Comparison of ENCODE assay signal across 1 cellular context in genomic region chr14:102899516-102899900, GRCh38.
TF ChIP-seq lines count a peak whose summit lies in the region.

No MANE protein-coding gene starts in this region.

TF ChIP-seq in GM12878, 131 proteins besides CTCF, POLR2A, EP300 and RAD21:
- TF ChIP-seq, protein P1, sequence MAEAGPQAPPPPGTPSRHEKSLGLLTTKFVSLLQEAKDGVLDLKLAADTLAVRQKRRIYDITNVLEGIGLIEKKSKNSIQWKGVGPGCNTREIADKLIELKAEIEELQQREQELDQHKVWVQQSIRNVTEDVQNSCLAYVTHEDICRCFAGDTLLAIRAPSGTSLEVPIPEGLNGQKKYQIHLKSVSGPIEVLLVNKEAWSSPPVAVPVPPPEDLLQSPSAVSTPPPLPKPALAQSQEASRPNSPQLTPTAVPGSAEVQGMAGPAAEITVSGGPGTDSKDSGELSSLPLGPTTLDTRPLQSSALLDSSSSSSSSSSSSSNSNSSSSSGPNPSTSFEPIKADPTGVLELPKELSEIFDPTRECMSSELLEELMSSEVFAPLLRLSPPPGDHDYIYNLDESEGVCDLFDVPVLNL (IDR thresholded peaks at IDR 0.05; ENCODE audit: low read depth, low read length), result no peak
- no peak for TF ChIP-seq SIX5 (IDR thresholded peaks at IDR 0.05; ENCODE audit: low read depth, low read length, severe bottlenecking)
- no peak for TF ChIP-seq HDAC2 (IDR thresholded peaks at IDR 0.05)
- TF ChIP-seq, protein P2, sequence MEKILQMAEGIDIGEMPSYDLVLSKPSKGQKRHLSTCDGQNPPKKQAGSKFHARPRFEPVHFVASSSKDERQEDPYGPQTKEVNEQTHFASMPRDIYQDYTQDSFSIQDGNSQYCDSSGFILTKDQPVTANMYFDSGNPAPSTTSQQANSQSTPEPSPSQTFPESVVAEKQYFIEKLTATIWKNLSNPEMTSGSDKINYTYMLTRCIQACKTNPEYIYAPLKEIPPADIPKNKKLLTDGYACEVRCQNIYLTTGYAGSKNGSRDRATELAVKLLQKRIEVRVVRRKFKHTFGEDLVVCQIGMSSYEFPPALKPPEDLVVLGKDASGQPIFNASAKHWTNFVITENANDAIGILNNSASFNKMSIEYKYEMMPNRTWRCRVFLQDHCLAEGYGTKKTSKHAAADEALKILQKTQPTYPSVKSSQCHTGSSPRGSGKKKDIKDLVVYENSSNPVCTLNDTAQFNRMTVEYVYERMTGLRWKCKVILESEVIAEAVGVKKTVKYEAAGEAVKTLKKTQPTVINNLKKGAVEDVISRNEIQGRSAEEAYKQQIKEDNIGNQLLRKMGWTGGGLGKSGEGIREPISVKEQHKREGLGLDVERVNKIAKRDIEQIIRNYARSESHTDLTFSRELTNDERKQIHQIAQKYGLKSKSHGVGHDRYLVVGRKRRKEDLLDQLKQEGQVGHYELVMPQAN (conservative IDR thresholded peaks at IDR 0.05), result no peak
- TF ChIP-seq SUPT20H (IDR thresholded peaks at IDR 0.05; ENCODE audit: borderline replicate concordance, control insufficient read depth, low read depth, low read length), result no peak
- TF ChIP-seq ZNF687 (IDR thresholded peaks at IDR 0.05), result no peak
- TF ChIP-seq, protein P3, sequence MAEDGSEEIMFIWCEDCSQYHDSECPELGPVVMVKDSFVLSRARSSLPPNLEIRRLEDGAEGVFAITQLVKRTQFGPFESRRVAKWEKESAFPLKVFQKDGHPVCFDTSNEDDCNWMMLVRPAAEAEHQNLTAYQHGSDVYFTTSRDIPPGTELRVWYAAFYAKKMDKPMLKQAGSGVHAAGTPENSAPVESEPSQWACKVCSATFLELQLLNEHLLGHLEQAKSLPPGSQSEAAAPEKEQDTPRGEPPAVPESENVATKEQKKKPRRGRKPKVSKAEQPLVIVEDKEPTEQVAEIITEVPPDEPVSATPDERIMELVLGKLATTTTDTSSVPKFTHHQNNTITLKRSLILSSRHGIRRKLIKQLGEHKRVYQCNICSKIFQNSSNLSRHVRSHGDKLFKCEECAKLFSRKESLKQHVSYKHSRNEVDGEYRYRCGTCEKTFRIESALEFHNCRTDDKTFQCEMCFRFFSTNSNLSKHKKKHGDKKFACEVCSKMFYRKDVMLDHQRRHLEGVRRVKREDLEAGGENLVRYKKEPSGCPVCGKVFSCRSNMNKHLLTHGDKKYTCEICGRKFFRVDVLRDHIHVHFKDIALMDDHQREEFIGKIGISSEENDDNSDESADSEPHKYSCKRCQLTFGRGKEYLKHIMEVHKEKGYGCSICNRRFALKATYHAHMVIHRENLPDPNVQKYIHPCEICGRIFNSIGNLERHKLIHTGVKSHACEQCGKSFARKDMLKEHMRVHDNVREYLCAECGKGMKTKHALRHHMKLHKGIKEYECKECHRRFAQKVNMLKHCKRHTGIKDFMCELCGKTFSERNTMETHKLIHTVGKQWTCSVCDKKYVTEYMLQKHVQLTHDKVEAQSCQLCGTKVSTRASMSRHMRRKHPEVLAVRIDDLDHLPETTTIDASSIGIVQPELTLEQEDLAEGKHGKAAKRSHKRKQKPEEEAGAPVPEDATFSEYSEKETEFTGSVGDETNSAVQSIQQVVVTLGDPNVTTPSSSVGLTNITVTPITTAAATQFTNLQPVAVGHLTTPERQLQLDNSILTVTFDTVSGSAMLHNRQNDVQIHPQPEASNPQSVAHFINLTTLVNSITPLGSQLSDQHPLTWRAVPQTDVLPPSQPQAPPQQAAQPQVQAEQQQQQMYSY (CRISPR knock-in tag; IDR thresholded peaks at IDR 0.05), result no peak
- TF ChIP-seq PAX8 (IDR thresholded peaks at IDR 0.05), result no peak
- TF ChIP-seq SPI1 (IDR thresholded peaks at IDR 0.05; ENCODE audit: borderline replicate concordance, insufficient read depth, low read depth, low read length), result no peak
- TF ChIP-seq ZBED1 (IDR thresholded peaks at IDR 0.05; ENCODE audit: borderline replicate concordance), result no peak
